In the genomic region with DNA sequence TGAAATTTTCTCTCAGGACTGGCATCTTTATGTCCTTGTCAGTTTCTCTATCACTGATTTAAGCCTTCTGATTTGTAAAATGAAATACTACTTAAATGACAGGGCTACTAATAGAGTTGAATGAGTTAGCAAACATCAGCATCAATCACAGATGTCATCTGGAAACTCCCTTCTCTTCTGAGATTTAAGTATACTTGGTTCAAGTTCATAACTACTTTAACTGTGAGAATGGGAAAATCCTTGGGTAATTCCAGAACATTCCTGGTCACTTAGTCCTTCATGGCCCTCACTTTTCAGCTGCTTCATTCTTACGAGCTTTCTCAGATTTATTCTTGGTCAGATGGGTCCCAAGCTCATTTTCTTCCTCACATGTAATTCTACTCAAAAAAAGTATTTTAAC, we compare ENCODE assay signal across 1 cellular context.
TF ChIP-seq lines count a peak whose summit lies in the region.

No MANE protein-coding gene starts in this region.

TF ChIP-seq in GM12878, 131 proteins besides CTCF, POLR2A, EP300 and RAD21 (continued from another document):
- TF ChIP-seq, protein P1, sequence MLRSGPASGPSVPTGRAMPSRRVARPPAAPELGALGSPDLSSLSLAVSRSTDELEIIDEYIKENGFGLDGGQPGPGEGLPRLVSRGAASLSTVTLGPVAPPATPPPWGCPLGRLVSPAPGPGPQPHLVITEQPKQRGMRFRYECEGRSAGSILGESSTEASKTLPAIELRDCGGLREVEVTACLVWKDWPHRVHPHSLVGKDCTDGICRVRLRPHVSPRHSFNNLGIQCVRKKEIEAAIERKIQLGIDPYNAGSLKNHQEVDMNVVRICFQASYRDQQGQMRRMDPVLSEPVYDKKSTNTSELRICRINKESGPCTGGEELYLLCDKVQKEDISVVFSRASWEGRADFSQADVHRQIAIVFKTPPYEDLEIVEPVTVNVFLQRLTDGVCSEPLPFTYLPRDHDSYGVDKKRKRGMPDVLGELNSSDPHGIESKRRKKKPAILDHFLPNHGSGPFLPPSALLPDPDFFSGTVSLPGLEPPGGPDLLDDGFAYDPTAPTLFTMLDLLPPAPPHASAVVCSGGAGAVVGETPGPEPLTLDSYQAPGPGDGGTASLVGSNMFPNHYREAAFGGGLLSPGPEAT (IDR thresholded peaks at IDR 0.05; ENCODE audit: low read depth): peak; percentile 96
- TF ChIP-seq BMI1 (IDR thresholded peaks at IDR 0.05; ENCODE audit: borderline replicate concordance) (0 out of 2 replicates have a peak, but pooled peaks have one; percentile 17), ATF7 (IDR thresholded peaks at IDR 0.05; ENCODE audit: low read depth) (0 out of 2 replicates have a peak, but pooled peaks have one; percentile 35), JUNB (IDR thresholded peaks at IDR 0.05) (peak; percentile 16; the same call in 1 of the 2 replicates), SREBF2 (IDR thresholded peaks at IDR 0.05; ENCODE audit: low read length) (no peak), GATAD2B (conservative IDR thresholded peaks at IDR 0.05; ENCODE audit: low read depth) (peak; percentile 38; the same call in 1 of the 2 replicates), IKZF1 (conservative IDR thresholded peaks at IDR 0.05) (peak; percentile 85), MTA2 (IDR thresholded peaks at IDR 0.05; ENCODE audit: low read depth) (peak; percentile 61), IKZF2 (IDR thresholded peaks at IDR 0.05) (peak; percentile 75 to 80), TCF7 (IDR thresholded peaks at IDR 0.05; ENCODE audit: borderline replicate concordance) (no peak), RB1 (IDR thresholded peaks at IDR 0.05; ENCODE audit: borderline replicate concordance) (no peak), RELA (IDR thresholded peaks at IDR 0.05; ENCODE audit: borderline replicate concordance, partially characterized antibody) (peak; percentile 23), DPF2 (IDR thresholded peaks at IDR 0.05) (peak; percentile 68), TCF12 (IDR thresholded peaks at IDR 0.05; ENCODE audit: low read depth, low read length) (no peak)
- TF ChIP-seq, protein P2, sequence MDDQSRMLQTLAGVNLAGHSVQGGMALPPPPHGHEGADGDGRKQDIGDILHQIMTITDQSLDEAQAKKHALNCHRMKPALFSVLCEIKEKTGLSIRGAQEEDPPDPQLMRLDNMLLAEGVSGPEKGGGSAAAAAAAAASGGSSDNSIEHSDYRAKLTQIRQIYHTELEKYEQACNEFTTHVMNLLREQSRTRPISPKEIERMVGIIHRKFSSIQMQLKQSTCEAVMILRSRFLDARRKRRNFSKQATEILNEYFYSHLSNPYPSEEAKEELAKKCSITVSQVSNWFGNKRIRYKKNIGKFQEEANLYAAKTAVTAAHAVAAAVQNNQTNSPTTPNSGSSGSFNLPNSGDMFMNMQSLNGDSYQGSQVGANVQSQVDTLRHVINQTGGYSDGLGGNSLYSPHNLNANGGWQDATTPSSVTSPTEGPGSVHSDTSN (IDR thresholded peaks at IDR 0.05; ENCODE audit: insufficient replicate concordance, low read depth, low read length): peak; percentile 73
- TF ChIP-seq, protein P3, sequence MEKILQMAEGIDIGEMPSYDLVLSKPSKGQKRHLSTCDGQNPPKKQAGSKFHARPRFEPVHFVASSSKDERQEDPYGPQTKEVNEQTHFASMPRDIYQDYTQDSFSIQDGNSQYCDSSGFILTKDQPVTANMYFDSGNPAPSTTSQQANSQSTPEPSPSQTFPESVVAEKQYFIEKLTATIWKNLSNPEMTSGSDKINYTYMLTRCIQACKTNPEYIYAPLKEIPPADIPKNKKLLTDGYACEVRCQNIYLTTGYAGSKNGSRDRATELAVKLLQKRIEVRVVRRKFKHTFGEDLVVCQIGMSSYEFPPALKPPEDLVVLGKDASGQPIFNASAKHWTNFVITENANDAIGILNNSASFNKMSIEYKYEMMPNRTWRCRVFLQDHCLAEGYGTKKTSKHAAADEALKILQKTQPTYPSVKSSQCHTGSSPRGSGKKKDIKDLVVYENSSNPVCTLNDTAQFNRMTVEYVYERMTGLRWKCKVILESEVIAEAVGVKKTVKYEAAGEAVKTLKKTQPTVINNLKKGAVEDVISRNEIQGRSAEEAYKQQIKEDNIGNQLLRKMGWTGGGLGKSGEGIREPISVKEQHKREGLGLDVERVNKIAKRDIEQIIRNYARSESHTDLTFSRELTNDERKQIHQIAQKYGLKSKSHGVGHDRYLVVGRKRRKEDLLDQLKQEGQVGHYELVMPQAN (conservative IDR thresholded peaks at IDR 0.05): no peak
- TF ChIP-seq, protein P4, sequence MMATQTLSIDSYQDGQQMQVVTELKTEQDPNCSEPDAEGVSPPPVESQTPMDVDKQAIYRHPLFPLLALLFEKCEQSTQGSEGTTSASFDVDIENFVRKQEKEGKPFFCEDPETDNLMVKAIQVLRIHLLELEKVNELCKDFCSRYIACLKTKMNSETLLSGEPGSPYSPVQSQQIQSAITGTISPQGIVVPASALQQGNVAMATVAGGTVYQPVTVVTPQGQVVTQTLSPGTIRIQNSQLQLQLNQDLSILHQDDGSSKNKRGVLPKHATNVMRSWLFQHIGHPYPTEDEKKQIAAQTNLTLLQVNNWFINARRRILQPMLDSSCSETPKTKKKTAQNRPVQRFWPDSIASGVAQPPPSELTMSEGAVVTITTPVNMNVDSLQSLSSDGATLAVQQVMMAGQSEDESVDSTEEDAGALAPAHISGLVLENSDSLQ (IDR thresholded peaks at IDR 0.05): peak; percentile 92
